ENCODE assay signal across 1 cellular context in the genomic region with DNA sequence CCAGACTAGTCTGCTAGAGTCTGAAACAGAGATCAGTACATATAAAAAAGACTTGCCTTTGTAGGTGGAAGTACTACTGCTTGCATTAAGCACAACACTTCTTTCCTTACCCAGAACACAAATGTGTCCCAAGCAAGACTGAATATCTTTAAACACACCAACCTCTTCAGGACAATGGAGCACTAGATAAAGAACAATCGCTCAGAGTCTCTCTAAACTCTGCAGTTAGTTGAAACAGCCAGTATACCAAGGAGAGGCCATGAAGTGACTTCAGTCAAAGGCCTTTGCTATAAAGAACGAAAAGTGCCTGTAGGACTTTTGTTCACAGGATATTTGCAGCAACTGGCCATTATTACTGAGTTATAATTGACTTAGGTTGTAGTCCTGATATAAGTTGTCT.
TF ChIP-seq lines count a peak whose summit lies in the region.

No MANE protein-coding gene starts in this region.

TF ChIP-seq in GM23338, 12 proteins besides CTCF, POLR2A, EP300 and RAD21 (continued from another document):
- TF ChIP-seq NANOG (IDR thresholded peaks at IDR 0.05; ENCODE audit: borderline replicate concordance): no peak
- TF ChIP-seq EZH2phosphoT487 (IDR thresholded peaks at IDR 0.05; ENCODE audit: unreplicated experiment): no peak
